1 cellular context compared by ENCODE assay signal in genomic region chr17:8060274-8060673, GRCh38.
A peak's percentile ranks its signal among the peaks of the same experiment; 100 is the strongest.
TF ChIP-seq lines count a peak whose summit lies in the region.

No MANE protein-coding gene starts in this region.

TF ChIP-seq in HepG2, 621 proteins besides CTCF, POLR2A, EP300 and RAD21 (continued from another document):
- TF ChIP-seq PAXIP1 (CRISPR knock-in tag; conservative IDR thresholded peaks at IDR 0.05) (0 out of 2 replicates have a peak, but pooled peaks have one; percentile 6), HNF1B (CRISPR knock-in tag; IDR thresholded peaks at IDR 0.05) (0 out of 2 replicates have a peak, but pooled peaks have one; percentile 32), ZNF510 (CRISPR knock-in tag; IDR thresholded peaks at IDR 0.05; ENCODE audit: low read depth) (no peak), SUZ12 (IDR thresholded peaks at IDR 0.05; ENCODE audit: low read depth, low read length) (no peak), ISX (CRISPR knock-in tag; conservative IDR thresholded peaks at IDR 0.05) (no peak), ASH2L (IDR thresholded peaks at IDR 0.05; ENCODE audit: insufficient read length, low read depth, low read length) (no peak), ZNF570 (CRISPR knock-in tag; IDR thresholded peaks at IDR 0.05; ENCODE audit: borderline replicate concordance) (no peak), SRSF4 (IDR thresholded peaks at IDR 0.05; ENCODE audit: low read depth, low read length, poor library complexity, severe bottlenecking) (no peak), MAFF (IDR thresholded peaks at IDR 0.05; ENCODE audit: low read depth, low read length) (no peak), SNAPC5 (CRISPR knock-in tag; IDR thresholded peaks at IDR 0.05; ENCODE audit: borderline replicate concordance) (no peak), SSRP1 (CRISPR knock-in tag; IDR thresholded peaks at IDR 0.05) (no peak), PBX2 (CRISPR knock-in tag; IDR thresholded peaks at IDR 0.05) (no peak), PCBP1 (IDR thresholded peaks at IDR 0.05; ENCODE audit: borderline replicate concordance, low read depth, low read length) (no peak), STAG1 (CRISPR knock-in tag; IDR thresholded peaks at IDR 0.05) (peak; percentile 75), ZNF816 (CRISPR knock-in tag; IDR thresholded peaks at IDR 0.05; ENCODE audit: borderline replicate concordance) (peak; percentile 21; the same call in 1 of the 2 replicates), HMGXB3 (CRISPR knock-in tag; IDR thresholded peaks at IDR 0.05; ENCODE audit: borderline replicate concordance) (no peak), CENPT (CRISPR knock-in tag; IDR thresholded peaks at IDR 0.05; ENCODE audit: low read depth) (no peak), ZNF253 (CRISPR knock-in tag; IDR thresholded peaks at IDR 0.05; ENCODE audit: borderline replicate concordance) (no peak), GATAD1 (CRISPR knock-in tag; IDR thresholded peaks at IDR 0.05) (no peak), HOXA3 (CRISPR knock-in tag; IDR thresholded peaks at IDR 0.05) (no peak)
TF ChIP-seq in HepG2: peak in this region for 11.
